Comparison of ENCODE assay signal across 1 cellular context in the genomic region with DNA sequence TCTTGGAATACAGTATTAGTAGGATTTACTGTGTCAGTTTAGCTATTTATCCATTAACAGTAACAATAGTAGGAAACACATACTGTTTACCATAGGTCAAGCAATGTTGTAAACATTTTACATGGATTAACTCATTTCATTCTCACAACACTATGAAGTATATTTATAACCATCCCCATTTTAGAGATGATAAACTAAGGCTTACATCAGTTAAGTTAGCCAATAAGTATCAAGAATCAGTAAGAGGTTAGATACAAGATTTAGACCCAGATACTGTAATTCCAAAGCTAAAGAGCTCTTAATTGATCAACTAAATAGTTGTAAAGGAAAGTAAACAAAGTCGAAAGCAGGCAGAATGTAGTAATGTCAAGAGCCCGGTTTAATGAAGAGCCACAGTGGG.
TF ChIP-seq lines count a peak whose summit lies in the region.

No MANE protein-coding gene starts in this region.

TF ChIP-seq in IMR-90, 13 proteins besides CTCF, POLR2A, EP300 and RAD21 (continued from another document):
- no peak for TF ChIP-seq FOS (IDR thresholded peaks at IDR 0.05; ENCODE audit: low read depth, low read length)
- TF ChIP-seq BHLHE40 (IDR thresholded peaks at IDR 0.05; ENCODE audit: low read depth, low read length) = no peak
- TF ChIP-seq NFE2L2 (IDR thresholded peaks at IDR 0.05; ENCODE audit: low read depth, low read length) = no peak
- no peak for TF ChIP-seq MXI1 (IDR thresholded peaks at IDR 0.05; ENCODE audit: borderline replicate concordance, low read depth, low read length)
- no peak for TF ChIP-seq CEBPB (IDR thresholded peaks at IDR 0.05; ENCODE audit: low read depth, low read length)
- TF ChIP-seq MAZ (IDR thresholded peaks at IDR 0.05; ENCODE audit: borderline replicate concordance, low read depth, low read length) = no peak
- no peak for TF ChIP-seq CHD1 (IDR thresholded peaks at IDR 0.05; ENCODE audit: low read depth, low read length)
- TF ChIP-seq RFX5 (IDR thresholded peaks at IDR 0.05; ENCODE audit: low read depth, low read length) = no peak
- TF ChIP-seq SMC3 (IDR thresholded peaks at IDR 0.05; ENCODE audit: low read depth, low read length) = no peak
- TF ChIP-seq MAFK (IDR thresholded peaks at IDR 0.05; ENCODE audit: low read depth, low read length) = no peak
- TF ChIP-seq RCOR1 (IDR thresholded peaks at IDR 0.05; ENCODE audit: insufficient replicate concordance, low read length) = no peak
